ENCODE assay signal across 1 cellular context in the genomic region with DNA sequence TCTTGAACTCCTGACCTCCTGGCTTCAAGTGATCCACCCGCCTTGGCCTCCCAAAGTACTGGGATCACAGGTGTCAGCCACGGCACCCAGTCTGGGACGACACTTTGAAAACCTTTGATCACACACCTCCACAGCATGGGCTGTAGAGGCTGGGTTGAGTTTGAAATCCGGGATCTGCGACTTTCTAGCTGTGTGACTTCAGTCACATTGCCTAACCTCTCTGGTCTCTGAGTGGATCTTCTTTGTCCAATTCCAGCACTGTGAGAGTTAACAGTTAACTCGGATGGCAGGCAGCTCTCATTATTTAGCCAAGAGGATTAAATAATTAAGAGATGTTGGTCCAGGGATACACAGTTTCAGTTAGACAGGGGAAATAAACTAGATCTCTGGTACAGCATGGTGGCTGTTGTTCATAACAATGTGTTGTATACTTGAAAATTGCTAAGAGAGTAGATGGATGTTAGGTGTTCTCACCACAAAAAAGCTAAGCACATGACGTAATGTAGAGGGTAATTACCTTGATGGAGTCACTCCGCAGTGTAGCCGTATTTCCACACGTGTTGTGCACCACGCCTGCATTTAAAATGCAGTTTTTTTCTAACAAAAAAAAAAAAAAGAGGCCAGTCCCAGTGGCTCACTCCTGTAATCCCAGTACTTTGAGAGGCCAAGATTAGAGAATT.
TF ChIP-seq lines count a peak whose summit lies in the region.

No MANE protein-coding gene starts in this region.

TF ChIP-seq in HepG2, 621 proteins besides CTCF, POLR2A, EP300 and RAD21:
- TF ChIP-seq, protein P1, sequence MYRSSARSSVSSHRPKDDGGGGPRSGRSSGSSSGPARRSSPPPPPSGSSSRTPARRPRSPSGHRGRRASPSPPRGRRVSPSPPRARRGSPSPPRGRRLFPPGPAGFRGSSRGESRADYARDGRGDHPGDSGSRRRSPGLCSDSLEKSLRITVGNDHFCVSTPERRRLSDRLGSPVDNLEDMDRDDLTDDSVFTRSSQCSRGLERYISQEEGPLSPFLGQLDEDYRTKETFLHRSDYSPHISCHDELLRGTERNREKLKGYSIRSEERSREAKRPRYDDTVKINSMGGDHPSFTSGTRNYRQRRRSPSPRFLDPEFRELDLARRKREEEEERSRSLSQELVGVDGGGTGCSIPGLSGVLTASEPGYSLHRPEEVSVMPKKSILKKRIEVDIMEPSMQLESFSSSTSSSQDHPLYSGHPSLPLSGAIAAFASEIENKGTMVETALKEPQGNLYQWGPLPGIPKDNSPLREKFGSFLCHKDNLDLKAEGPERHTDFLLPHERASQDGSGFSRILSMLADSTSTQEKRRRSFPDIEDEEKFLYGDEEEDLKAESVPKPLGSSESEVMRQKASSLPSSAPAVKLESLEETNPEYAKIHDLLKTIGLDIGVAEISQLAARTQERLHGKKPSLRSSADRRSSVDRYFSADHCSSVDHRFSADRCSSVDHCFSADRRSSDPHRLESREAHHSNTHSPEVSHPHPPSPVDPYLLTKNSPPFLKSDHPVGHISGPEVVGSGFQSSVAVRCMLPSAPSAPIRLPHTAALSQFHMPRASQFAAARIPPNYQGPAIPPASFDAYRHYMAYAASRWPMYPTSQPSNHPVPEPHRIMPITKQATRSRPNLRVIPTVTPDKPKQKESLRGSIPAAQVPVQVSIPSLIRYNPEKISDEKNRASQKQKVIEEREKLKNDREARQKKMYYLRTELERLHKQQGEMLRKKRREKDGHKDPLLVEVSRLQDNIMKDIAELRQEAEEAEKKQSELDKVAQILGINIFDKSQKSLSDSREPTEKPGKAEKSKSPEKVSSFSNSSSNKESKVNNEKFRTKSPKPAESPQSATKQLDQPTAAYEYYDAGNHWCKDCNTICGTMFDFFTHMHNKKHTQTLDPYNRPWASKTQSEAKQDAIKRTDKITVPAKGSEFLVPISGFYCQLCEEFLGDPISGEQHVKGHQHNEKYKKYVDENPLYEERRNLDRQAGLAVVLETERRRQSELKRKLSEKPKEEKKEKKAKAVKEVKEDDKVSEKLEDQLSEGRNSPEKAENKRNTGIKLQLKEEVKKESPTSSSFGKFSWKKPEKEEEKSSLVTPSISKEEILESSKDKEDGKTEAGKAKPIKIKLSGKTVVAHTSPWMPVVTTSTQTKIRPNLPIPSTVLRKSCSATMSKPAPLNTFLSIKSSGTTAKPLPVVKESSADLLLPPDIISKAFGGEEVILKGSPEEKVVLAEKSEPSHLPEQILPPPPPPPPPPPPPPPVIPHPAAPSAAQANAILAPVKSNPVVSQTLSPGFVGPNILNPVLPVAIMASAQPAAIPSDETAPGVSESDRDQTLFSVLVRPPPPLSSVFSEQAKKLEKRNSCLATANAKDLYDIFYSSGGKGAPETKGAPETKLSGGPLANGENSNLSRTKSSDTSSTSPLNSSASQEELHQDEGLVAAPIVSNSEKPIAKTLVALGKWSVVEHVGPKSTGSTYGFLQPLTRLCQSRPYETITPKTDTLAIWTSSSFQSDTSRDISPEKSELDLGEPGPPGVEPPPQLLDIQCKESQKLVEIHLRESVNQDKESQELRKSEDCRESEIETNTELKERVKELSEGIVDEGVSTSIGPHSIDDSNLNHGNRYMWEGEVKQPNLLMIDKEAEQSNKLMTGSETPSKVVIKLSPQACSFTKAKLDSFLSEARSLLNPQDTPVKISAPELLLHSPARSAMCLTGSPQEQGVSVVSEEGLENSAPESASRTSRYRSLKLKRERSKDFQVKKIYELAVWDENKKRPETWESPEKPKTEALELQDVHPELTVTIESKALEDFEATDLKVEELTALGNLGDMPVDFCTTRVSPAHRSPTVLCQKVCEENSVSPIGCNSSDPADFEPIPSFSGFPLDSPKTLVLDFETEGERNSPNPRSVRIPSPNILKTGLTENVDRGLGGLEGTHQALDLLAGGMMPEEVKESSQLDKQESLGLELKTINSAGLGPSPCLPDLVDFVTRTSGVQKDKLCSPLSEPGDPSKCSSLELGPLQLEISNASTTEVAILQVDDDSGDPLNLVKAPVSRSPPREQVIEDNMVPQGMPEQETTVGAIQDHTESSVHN (CRISPR knock-in tag; IDR thresholded peaks at IDR 0.05), result no peak
- TF ChIP-seq ZNF768 (CRISPR knock-in tag; IDR thresholded peaks at IDR 0.05) (peak; percentile 92), AGO2 (optimal IDR thresholded peaks at IDR 0.05; ENCODE audit: low read depth, low read length) (no peak), ZMYM3 (CRISPR knock-in tag; IDR thresholded peaks at IDR 0.05) (peak; percentile 45; the same call in 1 of the 2 replicates), ATF7 (IDR thresholded peaks at IDR 0.05) (peak; percentile 90), ATF7 (CRISPR knock-in tag; IDR thresholded peaks at IDR 0.05) (no peak), ZNF746 (CRISPR knock-in tag; IDR thresholded peaks at IDR 0.05) (no peak)
